Comparison of ENCODE assay signal across 34 cellular contexts in genomic region chr15:58405865-58406264, GRCh38. TPM values are rescaled to one million over a fixed set of nuclear protein-coding genes. Genes with fewer than 3 reads are reported as not detected.
"Had no signal": no experiment of that assay in that cellular context is flagged by ENCODE, and none has a peak within 500 bp of the region (broad histone marks: within the 10 kb centered on the region; RNA-seq: fewer than 3 reads in every experiment).

No MANE protein-coding gene starts in this region.

- H3K9me3 ChIP-seq: adrenal gland, ascending aorta, breast epithelium had no signal

- ATAC-seq: activated naive CD4-positive, alpha-beta T cell treated with anti-CD3 and anti-CD28 coated beads, Interleukin-2, amount 50 U/mL, for 72 hours; activated naive CD8-positive, alpha-beta T cell treated with anti-CD3 and anti-CD28 coated beads, Interleukin-2, amount 50 U/mL, for 24 hours; activated T-cell treated with anti-CD3 and anti-CD28 coated beads, Interleukin-2, amount 50 U/mL, for 4 hours; activated T-cell treated with anti-CD3 and anti-CD28 coated beads, Interleukin-2, amount 50 U/mL, for 72 hours; activated T-helper 17 cell treated with anti-CD3 and anti-CD28 coated beads, Interleukin-2, amount 50 U/mL, for 72 hours had no signal

- H3K36me3 ChIP-seq: adrenal gland, ascending aorta, brain microvascular endothelial cell, breast epithelium, cardiac muscle cell had no signal

- H3K27ac ChIP-seq: adrenal gland, ascending aorta, brain microvascular endothelial cell, breast epithelium, cardiac muscle cell had no signal

- H3K4me1 ChIP-seq: adrenal gland, ascending aorta, breast epithelium had no signal

- H3K4me3 ChIP-seq: adrenal gland, ascending aorta, breast epithelium, cardiac muscle cell had no signal

- H3K27me3 ChIP-seq: adrenal gland, ascending aorta, brain microvascular endothelial cell, breast epithelium, cardiac muscle cell had no signal

- DNase-seq: activated effector memory CD4-positive, alpha-beta T cell treated with anti-CD3 and anti-CD28 coated beads, Interleukin-2, amount 50 U/mL, for 16 hours; activated effector memory CD4-positive, alpha-beta T cell treated with Interleukin-2 at 50 U/mL for 16 hours; activated gamma-delta T cell; activated gamma-delta T cell treated with Interleukin-2 at 50 U/mL for 16 hours; activated naive CD4-positive, alpha-beta T cell; activated naive CD4-positive, alpha-beta T cell treated with anti-CD3 and anti-CD28 coated beads for 36 hours; activated naive CD4-positive, alpha-beta T cell treated with anti-CD3 and anti-CD28 coated beads, Interleukin-2, amount 10 ng/mL, durations not matched to agents 7 days and 5 days; activated naive CD4-positive, alpha-beta T cell treated with anti-CD3 and anti-CD28 coated beads, Interleukin-2, amount 50 U/mL, for 16 hours; activated naive CD4-positive, alpha-beta T cell treated with Interleukin-2 at 50 U/mL for 16 hours; activated naive CD8-positive, alpha-beta T cell treated with anti-CD3 and anti-CD28 coated beads for 36 hours; activated naive CD8-positive, alpha-beta T cell treated with anti-CD3 and anti-CD28 coated beads, Interleukin-2, amount 10 ng/mL, durations not matched to agents 7 days and 5 days; activated naive CD8-positive, alpha-beta T cell treated with anti-CD3 and anti-CD28 coated beads, Interleukin-2, amount 50 U/mL, for 24 hours; activated T-cell treated with anti-CD3 and anti-CD28 coated beads, Interleukin-2, amount 50 U/mL, for 1 hour; activated T-cell treated with anti-CD3 and anti-CD28 coated beads, Interleukin-2, amount 50 U/mL, for 24 hours; activated T-cell treated with anti-CD3 and anti-CD28 coated beads, Interleukin-2, amount 50 U/mL, for 4 hours; activated T-cell treated with anti-CD3 and anti-CD28 coated beads, Interleukin-2, amount 50 U/mL, for 48 hours; activated T-cell treated with anti-CD3 and anti-CD28 coated beads, Interleukin-2, amount 50 U/mL, for 72 hours; adrenal gland; amniotic stem cell; amygdala; anterior cingulate cortex; aorta; brain microvascular endothelial cell; caudate nucleus; central memory CD4-positive, alpha-beta T cell; cerebellar nuclear complex had no signal

RNA-seq across cellular contexts. Expression of gene LIPC, which starts 25.9 kb away (rescaled TPM):
- total RNA-seq: ascending aorta, astrocyte, cardiac muscle cell, cerebellum, chondrocyte had no signal
